Comparison of ENCODE assay signal across 9 cellular contexts in the genomic region with DNA sequence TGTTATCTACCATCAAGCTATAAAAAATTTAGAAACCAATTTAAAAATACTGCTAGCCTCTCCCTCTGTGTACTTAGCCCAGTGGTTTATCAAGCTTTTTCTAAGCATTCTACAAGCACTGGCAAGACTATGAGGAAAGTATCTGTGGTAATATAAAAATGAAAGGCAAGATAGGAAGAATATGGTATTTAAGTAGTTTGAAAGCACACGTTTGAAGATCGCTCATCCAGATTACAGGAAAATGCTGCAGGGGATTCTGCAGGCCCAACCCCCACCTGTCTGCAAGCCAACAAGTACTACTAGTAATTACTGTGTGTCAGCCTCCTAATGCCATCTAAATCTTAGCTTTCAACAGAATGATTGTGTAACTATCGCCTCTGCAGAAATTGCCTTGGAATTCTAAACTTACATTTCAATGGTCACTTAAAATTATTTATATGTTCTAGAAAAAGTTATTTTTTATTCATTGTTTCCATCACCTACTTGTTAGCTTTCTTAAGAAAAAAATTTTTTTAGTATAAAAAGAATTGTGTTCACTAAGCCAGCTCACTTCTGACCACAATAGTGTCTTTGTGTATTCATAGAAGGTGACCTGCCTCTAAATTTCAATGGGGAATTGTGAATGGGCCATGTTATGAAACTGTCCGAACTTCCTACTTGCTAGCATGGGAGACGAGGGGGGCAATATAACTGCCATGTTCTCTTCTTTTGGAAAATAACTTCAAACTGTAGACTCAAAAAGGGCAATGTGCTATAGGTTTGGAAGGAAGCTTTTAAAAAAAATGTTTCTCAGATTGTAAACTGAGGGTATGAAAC. TPM values are rescaled to one million over a fixed set of nuclear protein-coding genes. Genes with fewer than 3 reads are reported as not detected.
DNase-seq lines count a peak whose midpoint lies in the region; ATAC-seq, FAIRE-seq and TF ChIP-seq lines count a peak whose summit lies in the region.
"Had no signal": no experiment of that assay in that cellular context is flagged by ENCODE, and none has a peak within 500 bp of the region (broad histone marks: within the 10 kb centered on the region; RNA-seq: fewer than 3 reads in every experiment).

No MANE protein-coding gene starts in this region.

- peaks cover 9% of the 10 kb centered on the region for H3K9me1 ChIP-seq in keratinocyte (ENCODE audit: control insufficient read depth, extremely low read depth, insufficient read depth, low read length)

- peaks cover 12 to 53% of the 10 kb centered on the region in 2 donors for H3K4me1 ChIP-seq in ascending aorta
- H3K4me1 ChIP-seq in keratinocyte (ENCODE audit: control insufficient read depth, extremely low read depth, insufficient read depth, low read length) = peaks cover 89% of the 10 kb centered on the region
- H3K4me1 ChIP-seq in suprapubic skin = peaks cover 95% of the 10 kb centered on the region
- H3K4me1 ChIP-seq in ovary (ENCODE audit: insufficient read depth) = peaks cover 16% of the 10 kb centered on the region

- no peak overlapping the region for H2AFZ ChIP-seq in keratinocyte (ENCODE audit: control insufficient read depth, low read length)

- 39% methylated on average over 5 of the region's 5 CpGs for WGBS in suprapubic skin
- 42 to 52% (median 44%) methylated on average over 5 of the region's 5 CpGs for WGBS in ovary, 3 donors

- DNase-seq in LNCaP clone FGC (ENCODE audit: low read depth) (peak; percentile 61), ascending aorta (ENCODE audit: low spot score in 2 of 2) (no peak), keratinocyte (ENCODE audit: low read depth, low spot score) (no peak), suprapubic skin (ENCODE audit: low spot score in 2 of 2) (no peak), ovary (no peak)
- no peak for DNase-seq in central memory CD4-positive, alpha-beta T cell
- DNase-seq in activated CD4-positive, alpha-beta T cell treated with anti-CD3 and anti-CD28 coated beads, Interleukin-2, amount 50 U/mL, for 1 hour = no peak

- H3K79me2 ChIP-seq in keratinocyte (ENCODE audit: control insufficient read depth, insufficient read depth, low read length) = peaks cover 94% of the 10 kb centered on the region

- TF ChIP-seq EP300 in suprapubic skin (IDR thresholded peaks at IDR 0.05) (no peak), ovary (IDR thresholded peaks at IDR 0.05) (no peak)

- intact Hi-C loops in ascending aorta (cut with DNase I) (loop anchor here (5.0 kb wide), 2 partner anchors 40 to 220 kb away; no protein-coding TSS in a partner anchor), ovary (cut with DNase I) (loop anchor here in 1 of 4 donors (10.0 kb wide), 1 partner anchor 297 kb away; a partner anchor contains a TSS)

- TF ChIP-seq CTCF in LNCaP clone FGC (IDR thresholded peaks at IDR 0.05; ENCODE audit: control insufficient read depth, extremely low read depth, insufficient read depth) (no peak), ascending aorta (IDR thresholded peaks at IDR 0.05) (no peak), keratinocyte (optimal IDR thresholded peaks at IDR 0.05 in 1 of 3, IDR thresholded peaks at IDR 0.05 in 1 of 3, conservative IDR thresholded peaks at IDR 0.05 in 1 of 3; ENCODE audit: extremely low read depth in 1 of 3, insufficient read depth in 2 of 3, low read length in 3 of 3) (no peak), suprapubic skin (IDR thresholded peaks at IDR 0.05) (no peak), ovary (IDR thresholded peaks at IDR 0.05) (no peak)

- H3K27ac ChIP-seq in ascending aorta (peak overlapping the region; percentile 45 to 53), keratinocyte (ENCODE audit: control insufficient read depth, insufficient read depth, low read length) (peak overlapping the region; percentile 41), suprapubic skin (peak overlapping the region; percentile 77), ovary (no peak overlapping the region)
- H3K27ac ChIP-seq: KMS-11 had no signal

- peak; percentile 65 for FAIRE-seq in keratinocyte (lab: Jason Lieb, UNC)

- H3K9ac ChIP-seq in keratinocyte (ENCODE audit: control insufficient read depth, extremely low read depth, insufficient read depth, low read length) = peak overlapping the region; percentile 52
- H3K9ac ChIP-seq: KMS-11 had no signal

- H3K36me3 ChIP-seq in ascending aorta = peaks cover 17 to 21% of the 10 kb centered on the region in 2 donors
- peaks cover 12 to 43% of the 10 kb centered on the region in 2 experiments for H3K36me3 ChIP-seq in keratinocyte (ENCODE audit: control insufficient read depth in 2 of 2, extremely low read depth in 1 of 2, insufficient read depth in 2 of 2, low read length in 2 of 2)
- H3K36me3 ChIP-seq in suprapubic skin = peaks cover 20% of the 10 kb centered on the region
- H3K36me3 ChIP-seq in ovary = no peaks in the 10 kb centered on the region

- peak overlapping the region; percentile 97 for H3K4me2 ChIP-seq in keratinocyte (ENCODE audit: control insufficient read depth, extremely low read depth, insufficient read depth, low read depth, low read length)
- H3K4me2 ChIP-seq: KMS-11 had no signal

- H3K4me3 ChIP-seq in LNCaP clone FGC (ENCODE audit: low read depth, low read length) (peak overlapping the region; percentile 15), ascending aorta (no peak overlapping the region), keratinocyte (ENCODE audit: control insufficient read depth in 2 of 3, extremely low read depth in 1 of 3, insufficient read depth in 2 of 3, low read depth in 1 of 3, low read length in 3 of 3) (peak overlapping the region in 2 of 3 experiments; percentile 52 to 53), suprapubic skin (peak overlapping the region; percentile 8), ovary (no peak overlapping the region)

- H3K27me3 ChIP-seq in ascending aorta = no peaks in the 10 kb centered on the region
- no peaks in the 10 kb centered on the region for H3K27me3 ChIP-seq in keratinocyte (ENCODE audit: control insufficient read depth, extremely low read depth, insufficient read depth, low read length)
- H3K27me3 ChIP-seq in suprapubic skin = no peaks in the 10 kb centered on the region
- H3K27me3 ChIP-seq in ovary = no peaks in the 10 kb centered on the region

- TF ChIP-seq POLR2A in suprapubic skin (IDR thresholded peaks at IDR 0.05) = no peak
- no peak for TF ChIP-seq POLR2A in ovary (IDR thresholded peaks at IDR 0.05)

- no peaks in the 10 kb centered on the region for H3K9me3 ChIP-seq in ascending aorta
- no peaks in the 10 kb centered on the region for H3K9me3 ChIP-seq in keratinocyte (ENCODE audit: control insufficient read depth, low read depth, low read length)
- H3K9me3 ChIP-seq in suprapubic skin = no peaks in the 10 kb centered on the region
- no peaks in the 10 kb centered on the region for H3K9me3 ChIP-seq in ovary

- H4K20me1 ChIP-seq in keratinocyte (ENCODE audit: control insufficient read depth, extremely low read depth, insufficient read depth, low read length) = peaks cover 19% of the 10 kb centered on the region

- no peak for ATAC-seq in GM21423 (IDR thresholded peaks at IDR 0.05; ENCODE audit: unreplicated experiment)

- dilution Hi-C loops in keratinocyte (cut with MboI; ENCODE audit: extremely low pct_ligation_motif_present, low sequenced_read_pairs) = loop anchor here (25.0 kb wide), 1 partner anchor 295 kb away; a partner anchor contains a TSS

RNA-seq across cellular contexts. Expression of a gene that starts 8.4 kb away (rescaled TPM):
- total RNA-seq in ascending aorta (59.7 TPM), suprapubic skin (100 to 1,000 TPM; 128 to 312 (median 262) TPM), ovary (100 to 1,000 TPM in 5 of 7 donors, 10 to 100 TPM in 2; 61.3 to 256 (median 110) TPM)
- polyA plus RNA-seq in keratinocyte (75.7 to 130 TPM (median 97.0 TPM) in 3 replicates), ovary (10 to 100 TPM; 72.2 to 94.1 TPM)
- polyA plus RNA-seq in keratinocyte (2011; ENCODE audit: low read depth) = 39.7 TPM
- 58.1 and 97.0 TPM in 2 replicates for polyA plus RNA-seq in keratinocyte (2011; cell fraction: cytosol; rRNA removed)
- polyA plus RNA-seq in keratinocyte (2011; cell fraction: nucleus; rRNA removed) = 132 and 155 TPM in 2 replicates
- 42.8 and 92.9 TPM in 2 replicates for polyA plus RNA-seq in keratinocyte (2012; ENCODE audit: low replicate concordance)
- polyA minus RNA-seq in keratinocyte = 17.4 to 68.3 TPM (median 50.7 TPM) in 3 replicates
- polyA minus RNA-seq in keratinocyte (2011; cell fraction: cytosol; rRNA and poly(A)+ RNA removed) = 31.5 TPM
- polyA minus RNA-seq in keratinocyte (2011; cell fraction: nucleus; rRNA and poly(A)+ RNA removed) = 40.3 and 72.9 TPM in 2 replicates

RNA-seq across cellular contexts. Expression of a gene that starts 56.2 kb away (rescaled TPM):
- total RNA-seq in ascending aorta = 103 TPM
- polyA plus RNA-seq in keratinocyte = 296 to 502 TPM (median 471 TPM) in 3 replicates
- polyA plus RNA-seq in keratinocyte (2011; ENCODE audit: low read depth) = 326 TPM
- polyA plus RNA-seq in keratinocyte (2011; cell fraction: cytosol; rRNA removed) = 458 and 494 TPM in 2 replicates
- 167 and 228 TPM in 2 replicates for polyA plus RNA-seq in keratinocyte (2011; cell fraction: nucleus; rRNA removed)
- 240 and 445 TPM in 2 replicates for polyA plus RNA-seq in keratinocyte (2012; ENCODE audit: low replicate concordance)
- 29.1 to 162 TPM (median 72.1 TPM) in 3 replicates for polyA minus RNA-seq in keratinocyte
- polyA minus RNA-seq in keratinocyte (2011; cell fraction: cytosol; rRNA and poly(A)+ RNA removed) = 87.5 TPM
- polyA minus RNA-seq in keratinocyte (2011; cell fraction: nucleus; rRNA and poly(A)+ RNA removed) = 30.6 and 47.7 TPM in 2 replicates
- total RNA-seq in suprapubic skin = 10 to 100 TPM; 74.0 to 94.1 (median 85.2) TPM
- 100 to 1,000 TPM; 159 to 266 (median 248) TPM for total RNA-seq in ovary
- polyA plus RNA-seq in ovary = 100 to 1,000 TPM; 241 to 438 TPM

Comparison
In these comparisons a context has a peak if more than half of its experiments do, and no peak if none do; other contexts are left out.
1. H3K4me3 ChIP-seq: peak in LNCaP clone FGC (single experiment), keratinocyte (2 of 3) and suprapubic skin (single experiment); none in ascending aorta (0 of 2) and ovary (single experiment).
2. H3K27ac ChIP-seq: peak in ascending aorta (2 of 2), keratinocyte (single experiment) and suprapubic skin (single experiment); none in ovary (0 of 2).